In genomic region chr7:43283706-43284105, GRCh38 we compare ENCODE assay signal across 24 cellular contexts.
"Had no signal": no experiment of that assay in that cellular context is flagged by ENCODE, and none has a peak within 500 bp of the region (broad histone marks: within the 10 kb centered on the region; RNA-seq: fewer than 3 reads in every experiment).

No MANE protein-coding gene starts in this region.

- DNase-seq: KBM-7; MG63; NCI-H1092; NCI-H1105 treated with DMSO at 0.1 percent for 48 hours; NCI-H1417 treated with DMSO at 0.1 percent for 48 hours; NCI-H146; NCI-H1694 treated with DMSO at 0.1 percent for 48 hours; NCI-H2029; NCI-H2081 treated with DMSO at 0.1 percent for 48 hours; NCI-H2171; NCI-H226; NCI-H446; NCI-H510A; NCI-H524 treated with DMSO at 0.1 percent for 48 hours; NCI-H69; NCI-H774; NK-92 treated with Interleukin-12 subunit alpha and Interleukin-12 subunit beta, amount 100 ng/mL, for 24 hours; PC-3; SHP77 treated with DMSO at 0.1 percent for 48 hours; SJCRH30 had no signal

- H3K27me3 ChIP-seq: MG63 had no signal

- H3K4me1 ChIP-seq: SJCRH30 had no signal

- H3K36me3 ChIP-seq: MG63, SJCRH30 had no signal

- ATAC-seq: Panc1, PC-3, Right ventricle myocardium inferior, SK-N-SH treated with all-trans-retinoic acid at 6 μM for 48 hours had no signal

- H3K9me3 ChIP-seq: SJCRH30 had no signal

- H3K4me3 ChIP-seq: MG63, SJCRH30 had no signal

- H3K27ac ChIP-seq: HL-60, SJCRH30 had no signal
